In genomic region chr17:75488693-75489510, GRCh38 we compare ENCODE assay signal across 19 cellular contexts. TPM values are rescaled to one million over a fixed set of nuclear protein-coding genes. Genes with fewer than 3 reads are reported as not detected.
A peak's percentile ranks its signal among the peaks of the same experiment; 100 is the strongest.
DNase-seq lines count a peak whose midpoint lies in the region; ATAC-seq and TF ChIP-seq lines count a peak whose summit lies in the region.
"Had no signal": no experiment of that assay in that cellular context is flagged by ENCODE, and none has a peak within 500 bp of the region (broad histone marks: within the 10 kb centered on the region; RNA-seq: fewer than 3 reads in every experiment).

No MANE protein-coding gene starts in this region.

- no peak for TF ChIP-seq EP300 in SK-N-SH (IDR thresholded peaks at IDR 0.05; ENCODE audit: borderline replicate concordance in 1 of 2, low read depth in 1 of 2, low read length in 1 of 2)

- H3K18ac ChIP-seq in neuronal stem cell (ENCODE audit: low read length): peak overlapping the region; percentile 44

- H3K4ac ChIP-seq in neuronal stem cell (ENCODE audit: low read length): no peak overlapping the region

- H3K4me3 ChIP-seq in SK-N-SH (ENCODE audit: low read depth in 2 of 2, low read length in 1 of 2) (no peak overlapping the region), coronary artery (no peak overlapping the region), neuronal stem cell (ENCODE audit: low read length in 2 of 2) (no peak overlapping the region), right lobe of liver (no peak overlapping the region)
- no peak overlapping the region for H3K4me3 ChIP-seq in CD8-positive, alpha-beta T cell (ENCODE audit: low read depth, low read length)
- H3K4me3 ChIP-seq: gastroesophageal sphincter, ovary had no signal

- no peak overlapping the region for H2AK5ac ChIP-seq in neuronal stem cell (ENCODE audit: low read depth, low read length)

- TF ChIP-seq RAD21 in SK-N-SH (IDR thresholded peaks at IDR 0.05; ENCODE audit: low read length): no peak

- peaks cover 39% of the 10 kb centered on the region for H3K36me3 Mint-ChIP-seq in CD8-positive, alpha-beta T cell

- H3K4me1 Mint-ChIP-seq in CD8-positive, alpha-beta T cell (ENCODE audit: low read depth): peaks cover 27% of the 10 kb centered on the region
- H3K4me1 Mint-ChIP-seq: brain had no signal

- no peak for TF ChIP-seq POLR2A in right lobe of liver (IDR thresholded peaks at IDR 0.05)

- no peak overlapping the region for H2BK120ac ChIP-seq in neuronal stem cell (ENCODE audit: low read depth, low read length)

- no peak overlapping the region for H2AFZ ChIP-seq in SK-N-SH (ENCODE audit: low read depth)
- H2AFZ ChIP-seq in neuronal stem cell (ENCODE audit: low read length): no peak overlapping the region

- H3K9me3 ChIP-seq in SK-N-SH (no peaks in the 10 kb centered on the region), neuronal stem cell (replicated peaks in 1 of 2; ENCODE audit: control insufficient read depth in 2 of 2, insufficient read depth in 1 of 2, low read depth in 1 of 2, low read length in 2 of 2) (peaks cover 0 to 1% of the 10 kb centered on the region in 2 donors), right lobe of liver (no peaks in the 10 kb centered on the region)
- no peaks in the 10 kb centered on the region for H3K9me3 ChIP-seq in CD8-positive, alpha-beta T cell (ENCODE audit: low read length)
- H3K9me3 ChIP-seq: gastroesophageal sphincter, ovary had no signal

- H3K14ac ChIP-seq in neuronal stem cell (ENCODE audit: low read length): no peak overlapping the region

- TF ChIP-seq CTCF in SK-N-SH (IDR thresholded peaks at IDR 0.05): no peak
- TF ChIP-seq CTCF in CD8-positive, alpha-beta T cell (IDR thresholded peaks at IDR 0.05): no peak
- TF ChIP-seq CTCF in coronary artery (IDR thresholded peaks at IDR 0.05): no peak
- no peak for TF ChIP-seq CTCF in right lobe of liver (IDR thresholded peaks at IDR 0.05)

- no peak overlapping the region for H4K91ac ChIP-seq in neuronal stem cell (ENCODE audit: low read depth, low read length, poor library complexity)

- no peak overlapping the region for H2BK5ac ChIP-seq in neuronal stem cell (ENCODE audit: low read length)

- no peaks in the 10 kb centered on the region for H3F3A ChIP-seq in SK-N-SH (replicated peaks; ENCODE audit: insufficient read depth)

- no peak overlapping the region for H3K9ac ChIP-seq in SK-N-SH
- no peak overlapping the region for H3K9ac ChIP-seq in neuronal stem cell (ENCODE audit: low read depth, low read length, poor library complexity)

- H4K8ac ChIP-seq in neuronal stem cell (ENCODE audit: low read depth, low read length): no peak overlapping the region

- H2BK12ac ChIP-seq in neuronal stem cell (ENCODE audit: low read length): no peak overlapping the region

- H3K4me3 Mint-ChIP-seq in CD8-positive, alpha-beta T cell: no peak overlapping the region
- H3K4me3 Mint-ChIP-seq: activated naive CD4-positive, alpha-beta T cell treated with anti-CD3 and anti-CD28 coated beads for 36 hours; brain had no signal

- 94% methylated on average over 22 of the region's 24 CpGs for WGBS in SK-N-SH (ENCODE audit: low lambda C conversion rate)
- no CpG with 5 or more reads among the region's 24 CpGs for WGBS in neuronal stem cell (ENCODE audit: extremely low coverage in 2 of 2, insufficient read length in 2 of 2, insufficient replicate concordance in 1 of 2), 2 donors
- WGBS in right lobe of liver (ENCODE audit: insufficient coverage, low coverage, low lambda C conversion rate, missing lambda C conversion rate): 93% methylated on average over 3 of the region's 24 CpGs

- peak overlapping the region; percentile 98 for H3K27ac Mint-ChIP-seq in CD8-positive, alpha-beta T cell
- H3K27ac Mint-ChIP-seq: activated naive CD4-positive, alpha-beta T cell treated with anti-CD3 and anti-CD28 coated beads for 36 hours had no signal

- no peaks in the 10 kb centered on the region for H3K9me3 Mint-ChIP-seq in CD8-positive, alpha-beta T cell
- H3K9me3 Mint-ChIP-seq: activated naive CD4-positive, alpha-beta T cell treated with anti-CD3 and anti-CD28 coated beads for 36 hours; brain had no signal

- H3K4me2 ChIP-seq in SK-N-SH (no peak overlapping the region), neuronal stem cell (ENCODE audit: insufficient read depth, low read length, poor library complexity, severe bottlenecking) (no peak overlapping the region)

- no peaks in the 10 kb centered on the region for H3K27me3 Mint-ChIP-seq in CD8-positive, alpha-beta T cell (ENCODE audit: low read depth)
- H3K27me3 Mint-ChIP-seq: brain had no signal

- peaks cover 8% of the 10 kb centered on the region; the same call in 1 of the 2 replicates for H4K20me1 ChIP-seq in SK-N-SH (ENCODE audit: insufficient read depth)

- intact Hi-C loops in CD8-positive, alpha-beta T cell (cut with DNase I, micrococcal nuclease): no loop called here
- intact Hi-C loops in right lobe of liver (cut with DNase I): no loop called here

- H3K27me3 ChIP-seq in SK-N-SH (ENCODE audit: insufficient read depth): no peaks in the 10 kb centered on the region
- H3K27me3 ChIP-seq in CD8-positive, alpha-beta T cell (ENCODE audit: insufficient read depth, low read length): no peaks in the 10 kb centered on the region
- H3K27me3 ChIP-seq in neuronal stem cell (ENCODE audit: control insufficient read depth in 3 of 3, insufficient read depth in 3 of 3, low read depth in 1 of 3, low read length in 3 of 3): no peaks in the 10 kb centered on the region
- H3K27me3 ChIP-seq in right lobe of liver: no peaks in the 10 kb centered on the region
- H3K27me3 ChIP-seq: gastroesophageal sphincter, ovary had no signal

- 0 out of 2 replicates have a peak, but pooled peaks cover 3% of the 10 kb centered on the region for H3K79me2 ChIP-seq in SK-N-SH (ENCODE audit: insufficient read depth)

- no peaks in the 10 kb centered on the region for H3K9me2 ChIP-seq in SK-N-SH

- POLR2A ChIA-PET in SK-N-SH (lab: Yijun Ruan, JAX): interaction anchor here (1.9 kb wide), 1 partner anchor 10 kb away, joined by 7 read pairs; no protein-coding TSS in a partner anchor
- POLR2A ChIA-PET in CD8-positive, alpha-beta T cell (lab: Charles Lee): interaction anchor here (0.7 to 1.3 kb wide), 2 partner anchors 27 to 200 kb away, joined by 4 read pairs; partner anchors contain the start of genes SLC25A19 and TSEN54

- peaks cover 0 to 42% of the 10 kb centered on the region in 2 experiments for H3K36me3 ChIP-seq in SK-N-SH (replicated peaks in 1 of 2; ENCODE audit: control insufficient read depth in 1 of 2, insufficient read depth in 2 of 2, low read length in 1 of 2)
- H3K36me3 ChIP-seq in CD8-positive, alpha-beta T cell (ENCODE audit: insufficient read depth, low read length): peaks cover 8% of the 10 kb centered on the region
- H3K36me3 ChIP-seq in neuronal stem cell (replicated peaks in 1 of 2; ENCODE audit: control insufficient read depth in 2 of 2, insufficient read depth in 2 of 2, low read length in 2 of 2): peaks cover 23 to 61% of the 10 kb centered on the region in 2 donors
- peaks cover 0 to 14% (median 5%) of the 10 kb centered on the region in 4 donors for H3K36me3 ChIP-seq in right lobe of liver
- H3K36me3 ChIP-seq: ovary had no signal

- peaks cover 0 to 10% of the 10 kb centered on the region in 2 experiments; a peak in 1 of 4 replicates for H3K4me1 ChIP-seq in SK-N-SH (ENCODE audit: control insufficient read depth in 1 of 2, insufficient read depth in 2 of 2, low read depth in 1 of 2, low read length in 1 of 2)
- H3K4me1 ChIP-seq in CD8-positive, alpha-beta T cell (ENCODE audit: insufficient read depth, low read length): peaks cover 25% of the 10 kb centered on the region
- peaks cover 0 to 1% of the 10 kb centered on the region in 2 donors for H3K4me1 ChIP-seq in neuronal stem cell (ENCODE audit: control insufficient read depth in 2 of 2, insufficient read depth in 1 of 2, low read depth in 1 of 2, low read length in 2 of 2)
- H3K4me1 ChIP-seq in right lobe of liver: peaks cover 0 to 7% (median 0%) of the 10 kb centered on the region in 4 donors

- H3K23ac ChIP-seq in neuronal stem cell (ENCODE audit: low read depth, low read length, poor library complexity): no peak overlapping the region

- CTCF ChIA-PET in SK-N-SH (lab: Yijun Ruan, JAX): interaction anchor here (1.1 to 2.0 kb wide), 2 partner anchors 11 to 259 kb away, joined by 5 to 7 read pairs; no protein-coding TSS in a partner anchor
- CTCF ChIA-PET in CD8-positive, alpha-beta T cell (lab: Charles Lee): interaction anchor here (0.6 to 1.5 kb wide), 3 partner anchors 10 to 31 kb away, joined by 3 to 4 read pairs (median 4); no protein-coding TSS in a partner anchor

- H2BK15ac ChIP-seq in neuronal stem cell (ENCODE audit: low read length): no peak overlapping the region

- ATAC-seq in SK-N-SH treated with all-trans-retinoic acid at 6 μM for 48 hours: no peak
- ATAC-seq in CD8-positive, alpha-beta T cell: no peak
- ATAC-seq in right lobe of liver: no peak
- ATAC-seq: gastroesophageal sphincter, HCT116 had no signal

- peaks cover 4% of the 10 kb centered on the region for H3K79me1 ChIP-seq in neuronal stem cell (ENCODE audit: low read depth, low read length)

- no peak overlapping the region for H3K27ac ChIP-seq in SK-N-SH (ENCODE audit: low read depth in 2 of 2, low read length in 1 of 2)
- no peak overlapping the region for H3K27ac ChIP-seq in CD8-positive, alpha-beta T cell (ENCODE audit: low read depth, low read length)
- H3K27ac ChIP-seq in coronary artery: no peak overlapping the region
- H3K27ac ChIP-seq in neuronal stem cell (replicated peaks; ENCODE audit: low read length): no peak overlapping the region
- H3K27ac ChIP-seq in right lobe of liver: no peak overlapping the region
- H3K27ac ChIP-seq: 22Rv1, ovary had no signal

- DNase-seq in SK-N-SH (peak; percentile 39), coronary artery (ENCODE audit: low spot score) (peak; percentile 60), neuronal stem cell (ENCODE audit: low spot score) (no peak), dermis blood vessel endothelial cell (no peak), superior temporal gyrus (ENCODE audit: extremely low spot score) (no peak), right lobe of liver (no peak)
- no peak for DNase-seq in CD8-positive, alpha-beta T cell
- DNase-seq: activated naive CD4-positive, alpha-beta T cell treated with anti-CD3 and anti-CD28 coated beads for 36 hours; DMS53; erythroblast; KG1; NCI-H2081 treated with DMSO at 0.1 percent for 48 hours; NCI-H510A treated with DMSO at 0.1 percent for 48 hours; ovary had no signal

RNA-seq across cellular contexts. Expression of gene CASKIN2, which starts 26.4 kb away (rescaled TPM):
- polyA plus RNA-seq in SK-N-SH (2012; rRNA removed): 5.2 and 6.5 TPM in 2 replicates
- 2.3 and 4.5 TPM in 2 replicates for polyA plus RNA-seq in SK-N-SH (2012; cell fraction: cytosol; rRNA removed)
- polyA plus RNA-seq in SK-N-SH (2012; cell fraction: nucleus; rRNA removed): 18.8 and 32.9 TPM in 2 replicates
- total RNA-seq in CD8-positive, alpha-beta T cell: under 1 TPM; 0.64 to 0.98 TPM
- 7.5 TPM for polyA plus RNA-seq in neuronal stem cell (2013, experiment 1 of 2)
- 7.9 TPM for polyA plus RNA-seq in neuronal stem cell (2013, experiment 2 of 2)
- total RNA-seq in dermis blood vessel endothelial cell: 12.1 and 30.4 TPM in 2 replicates
- total RNA-seq in right lobe of liver: 10 to 100 TPM in 4 of 6 experiments, 1 to 10 TPM in 2; 9.0 to 26.0 (median 12.0) TPM

RNA-seq across cellular contexts. Expression of gene TSEN54, which starts 27.4 kb away (rescaled TPM):
- polyA plus RNA-seq in SK-N-SH (2012; rRNA removed): 29.8 and 37.7 TPM in 2 replicates
- polyA plus RNA-seq in SK-N-SH (2012; cell fraction: cytosol; rRNA removed): 14.2 and 21.1 TPM in 2 replicates
- 85.0 and 113 TPM in 2 replicates for polyA plus RNA-seq in SK-N-SH (2012; cell fraction: nucleus; rRNA removed)
- 100 to 1,000 TPM; 116 to 123 TPM for total RNA-seq in CD8-positive, alpha-beta T cell
- polyA plus RNA-seq in neuronal stem cell (2013, experiment 1 of 2): 21.2 TPM
- 24.0 TPM for polyA plus RNA-seq in neuronal stem cell (2013, experiment 2 of 2)
- total RNA-seq in dermis blood vessel endothelial cell: 14.5 and 16.8 TPM in 2 replicates
- total RNA-seq in right lobe of liver: 10 to 100 TPM in 4 of 6 experiments, 1 to 10 TPM in 2; 8.5 to 13.6 (median 10.2) TPM

RNA-seq across cellular contexts. Expression of gene TMEM94, which starts 32.5 kb away (rescaled TPM):
- polyA plus RNA-seq in SK-N-SH (2012; rRNA removed): 68.0 and 89.9 TPM in 2 replicates
- 20.5 and 37.3 TPM in 2 replicates for polyA plus RNA-seq in SK-N-SH (2012; cell fraction: cytosol; rRNA removed)
- 318 and 375 TPM in 2 replicates for polyA plus RNA-seq in SK-N-SH (2012; cell fraction: nucleus; rRNA removed)
- total RNA-seq in CD8-positive, alpha-beta T cell: 10 to 100 TPM; 44.8 to 46.5 TPM
- polyA plus RNA-seq in neuronal stem cell (2013, experiment 1 of 2): 63.4 TPM
- 59.4 TPM for polyA plus RNA-seq in neuronal stem cell (2013, experiment 2 of 2)
- total RNA-seq in dermis blood vessel endothelial cell (50.4 and 70.6 TPM in 2 replicates), right lobe of liver (10 to 100 TPM; 24.2 to 47.1 (median 29.6) TPM)

RNA-seq across cellular contexts. Expression of gene LLGL2, which starts 36.6 kb away (rescaled TPM):
- 4.4 and 6.7 TPM in 2 replicates for polyA plus RNA-seq in SK-N-SH (2012; rRNA removed)
- polyA plus RNA-seq in SK-N-SH (2012; cell fraction: cytosol; rRNA removed): 1.7 and 3.1 TPM in 2 replicates
- polyA plus RNA-seq in SK-N-SH (2012; cell fraction: nucleus; rRNA removed): 14.0 and 23.1 TPM in 2 replicates
- 10 to 100 TPM; 32.7 to 36.4 TPM for total RNA-seq in CD8-positive, alpha-beta T cell
- polyA plus RNA-seq in neuronal stem cell (2013, experiment 1 of 2): 25.2 TPM
- 26.4 TPM for polyA plus RNA-seq in neuronal stem cell (2013, experiment 2 of 2)
- 14.8 and 21.9 TPM in 2 replicates for total RNA-seq in dermis blood vessel endothelial cell
- total RNA-seq in right lobe of liver: 10 to 100 TPM; 32.8 to 71.4 (median 44.6) TPM

Comparison
In these comparisons a context has a peak if more than half of its experiments do, and no peak if none do; other contexts are left out.
1. DNase-seq: peak in SK-N-SH (single experiment) and coronary artery (single experiment); none in CD8-positive, alpha-beta T cell (0 of 7), neuronal stem cell (single experiment), dermis blood vessel endothelial cell (single experiment), superior temporal gyrus (single experiment) and right lobe of liver (0 of 3).